2 cellular contexts compared by ENCODE assay signal in genomic region chr11:75768909-75769771, GRCh38.
TF ChIP-seq lines count a peak whose summit lies in the region.

No MANE protein-coding gene starts in this region.

TF ChIP-seq in GM12878, 131 proteins besides CTCF, POLR2A, EP300 and RAD21:
- TF ChIP-seq TCF3 (IDR thresholded peaks at IDR 0.05; ENCODE audit: borderline replicate concordance, insufficient read depth, low read depth, low read length), result no peak
- TF ChIP-seq MTA3 (IDR thresholded peaks at IDR 0.05; ENCODE audit: borderline replicate concordance, low read length), result no peak
- 0 out of 2 replicates have a peak, but pooled peaks have one; percentile 38 for TF ChIP-seq HDGF (IDR thresholded peaks at IDR 0.05)
- TF ChIP-seq KAT2A (conservative IDR thresholded peaks at IDR 0.05; ENCODE audit: control insufficient read depth, low read depth, low read length), result no peak
TF ChIP-seq in GM12878: peak in this region for 1.

TF ChIP-seq in GM12891, 5 proteins besides CTCF, POLR2A, EP300 and RAD21:
- TF ChIP-seq TAF1 (IDR thresholded peaks at IDR 0.05; ENCODE audit: low read depth, low read length) (no peak), POLR2AphosphoS5 (IDR thresholded peaks at IDR 0.05; ENCODE audit: low read depth, low read length) (no peak), POU2F2 (IDR thresholded peaks at IDR 0.05; ENCODE audit: low read depth, low read length) (no peak), SPI1 (IDR thresholded peaks at IDR 0.05; ENCODE audit: low read depth, low read length) (no peak), PAX5 (IDR thresholded peaks at IDR 0.05; ENCODE audit: insufficient read depth, low read length, severe bottlenecking) (no peak)
